13 cellular contexts compared by ENCODE assay signal in the genomic region with DNA sequence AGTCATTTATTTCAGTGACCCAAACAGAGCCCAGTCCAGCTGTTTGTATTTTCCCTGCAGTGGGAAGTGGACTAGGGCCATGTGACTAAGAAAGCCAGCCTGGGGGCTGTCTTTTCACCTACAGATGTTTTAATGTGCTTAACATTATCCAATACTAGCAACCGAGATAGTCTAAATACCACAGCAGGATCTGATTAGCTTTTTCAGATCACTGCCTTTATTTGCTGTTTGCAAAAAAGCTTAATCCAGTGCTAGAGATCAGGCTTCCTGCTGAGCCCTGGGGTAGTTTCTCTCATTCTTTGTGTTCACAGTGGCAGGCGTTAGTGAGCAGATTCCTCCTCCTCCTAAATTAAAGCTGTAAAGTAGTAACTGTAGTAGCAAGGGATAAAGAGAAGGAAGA. TPM values are rescaled to one million over a fixed set of nuclear protein-coding genes. Genes with fewer than 3 reads are reported as not detected.
A peak's percentile ranks its signal among the peaks of the same experiment; 100 is the strongest.
DNase-seq lines count a peak whose midpoint lies in the region; ATAC-seq and TF ChIP-seq lines count a peak whose summit lies in the region.
"Had no signal": no experiment of that assay in that cellular context is flagged by ENCODE, and none has a peak within 500 bp of the region (broad histone marks: within the 10 kb centered on the region; RNA-seq: fewer than 3 reads in every experiment).

No MANE protein-coding gene starts in this region.

- CTCF ChIA-PET in Panc1 (lab: Charles Lee): interaction anchor here (0.6 kb wide), 1 partner anchor 340 kb away, joined by 4 read pairs; no protein-coding TSS in a partner anchor

- intact Hi-C loops in Panc1 (cut with micrococcal nuclease; ENCODE audit: unreplicated experiment): no loop called here

- H3K27ac ChIP-seq in Panc1 (ENCODE audit: low read length): 0 out of 2 replicates have a peak overlapping the region, but pooled peaks have one; percentile 1
- H3K27ac ChIP-seq: skin epidermis had no signal

- H3K36me3 ChIP-seq in Panc1 (ENCODE audit: control insufficient read depth, insufficient read depth, low read length): no peaks in the 10 kb centered on the region; the same call in 1 of the 2 replicates

- TF ChIP-seq CTCF in Panc1 (IDR thresholded peaks at IDR 0.05) (no peak), retinal pigment epithelial cell (conservative IDR thresholded peaks at IDR 0.05; ENCODE audit: low read depth, low read length) (no peak)

- H3K27me3 ChIP-seq in Panc1 (ENCODE audit: control insufficient read depth, insufficient read depth, low read length): no peaks in the 10 kb centered on the region

- no TSS peak for BruUV-seq in Panc1 (replicated peaks; lab: Mats Ljungman, UMichigan)

- DNase-seq in DMS79 treated with DMSO at 0.1 percent for 48 hours (lab: John Stamatoyannopoulos, UW) (peak; percentile 27), DMS79 (lab: John Stamatoyannopoulos, UW) (no peak), Panc1 (ENCODE audit: low read depth, low spot score) (no peak), fibroblast of the conjunctiva (ENCODE audit: low read depth) (peak; percentile 61), retinal pigment epithelial cell (ENCODE audit: low read depth) (peak; percentile 48), D341Med (ENCODE audit: low spot score) (no peak), hepatic stellate cell (ENCODE audit: low spot score) (no peak), KG1 (lab: John Stamatoyannopoulos, UW) (no peak)
- DNase-seq: cerebellar nuclear complex, immature natural killer cell had no signal

- POLR2A ChIA-PET in Panc1 (lab: Charles Lee): interaction anchor here (0.6 to 0.7 kb wide), 3 partner anchors 22 to 1556 kb away, joined by 3 to 4 read pairs (median 4); no protein-coding TSS in a partner anchor

- in situ Hi-C loops in Panc1 (cut with HindIII; ENCODE audit: low pct_unique_long_range_greater_than_20kb, low sequenced_read_pairs): no loop called here

- H3K4me1 ChIP-seq in Panc1 (ENCODE audit: control insufficient read depth, insufficient read depth, low read length): peaks cover 8% of the 10 kb centered on the region

- ATAC-seq in Panc1: peak; percentile 73
- ATAC-seq: HCT116, Right ventricle myocardium inferior had no signal

- H3K9me3 ChIP-seq in Panc1 (ENCODE audit: control insufficient read depth, insufficient read depth, low read depth, low read length): no peaks in the 10 kb centered on the region

- H3K4me3 ChIP-seq in Panc1 (ENCODE audit: low read depth in 2 of 2, low read length in 2 of 2): no peak overlapping the region
- H3K4me3 ChIP-seq in retinal pigment epithelial cell (ENCODE audit: low read length): no peak overlapping the region
- H3K4me3 ChIP-seq: skin epidermis had no signal

RNA-seq across cellular contexts. Expression of a gene that starts 35.0 kb away (rescaled TPM):
- 13.5 TPM for total RNA-seq in Panc1 (2021; ENCODE audit: unreplicated experiment)
- polyA plus RNA-seq in Panc1 (2012; ENCODE audit: insufficient read length): 4.2 TPM
- polyA plus RNA-seq: immature natural killer cell had no signal

Comparison
In these comparisons a context has a peak if more than half of its experiments do, and no peak if none do; other contexts are left out.
1. DNase-seq: peak in DMS79 treated with DMSO at 0.1 percent for 48 hours (single experiment), fibroblast of the conjunctiva (single experiment) and retinal pigment epithelial cell (single experiment); none in DMS79 (single experiment), Panc1 (single experiment), D341Med (single experiment), hepatic stellate cell (single experiment) and KG1 (single experiment).